In genomic region chr2:25639696-25640095, GRCh38 we compare ENCODE assay signal across 19 cellular contexts. TPM values are rescaled to one million over a fixed set of nuclear protein-coding genes. Genes with fewer than 3 reads are reported as not detected.
DNase-seq lines count a peak whose midpoint lies in the region; ATAC-seq and TF ChIP-seq lines count a peak whose summit lies in the region.
"Had no signal": no experiment of that assay in that cellular context is flagged by ENCODE, and none has a peak within 500 bp of the region (broad histone marks: within the 10 kb centered on the region; RNA-seq: fewer than 3 reads in every experiment).

No MANE protein-coding gene starts in this region.

- no peak overlapping the region for H3K4me3 Mint-ChIP-seq in T-helper 17 cell
- no peak overlapping the region for H3K4me3 Mint-ChIP-seq in glutamatergic neuron (ENCODE audit: unreplicated experiment)
- H3K4me3 Mint-ChIP-seq in T-cell = no peak overlapping the region
- H3K4me3 Mint-ChIP-seq: CD14-positive monocyte; CD4-positive, alpha-beta memory T cell; H9; IgD-negative memory B cell had no signal

- no peak overlapping the region for H4K12ac ChIP-seq in trophoblast cell (ENCODE audit: low read depth, low read length)

- H2BK120ac ChIP-seq in trophoblast cell (ENCODE audit: insufficient read depth, low read length, poor library complexity) = no peak overlapping the region

- no peak overlapping the region for H3K23ac ChIP-seq in trophoblast cell (ENCODE audit: low read length)

- no peak for ATAC-seq in T-helper 17 cell
- no peak for ATAC-seq in T-cell (replicated peaks in 1 of 4)
- no peak for ATAC-seq in GM21390 (IDR thresholded peaks at IDR 0.05; ENCODE audit: unreplicated experiment)
- no peak for ATAC-seq in GM21423 (IDR thresholded peaks at IDR 0.05; ENCODE audit: unreplicated experiment)
- ATAC-seq: A549, HepG2 had no signal

- peaks cover 8% of the 10 kb centered on the region for H3K36me3 Mint-ChIP-seq in T-helper 17 cell (ENCODE audit: low read depth)
- H3K36me3 Mint-ChIP-seq in glutamatergic neuron (ENCODE audit: unreplicated experiment) = peaks cover 9% of the 10 kb centered on the region
- peaks cover 48% of the 10 kb centered on the region for H3K36me3 Mint-ChIP-seq in T-cell

- no peaks in the 10 kb centered on the region for H3K79me2 ChIP-seq in trophoblast cell (ENCODE audit: control insufficient read depth, insufficient read depth, low read length, poor library complexity)

- peaks cover 4% of the 10 kb centered on the region; the same call in 1 of the 2 replicates for H3K9me3 ChIP-seq in BE2C
- H3K9me3 ChIP-seq in T-helper 17 cell (ENCODE audit: control insufficient read depth, low read length, poor library complexity, severe bottlenecking) = no peaks in the 10 kb centered on the region
- no peaks in the 10 kb centered on the region for H3K9me3 ChIP-seq in trophoblast cell (ENCODE audit: insufficient read depth, low read depth, low read length)
- H3K9me3 ChIP-seq: A549 had no signal

- DNase-seq in BE2C (peak; percentile 37), T-helper 17 cell (no peak), glutamatergic neuron (no peak), trophoblast cell (peak; percentile 77 to 78), T-cell (no peak)
- DNase-seq: AML-193; CD4-positive, alpha-beta memory T cell; DMS153; DMS79; GDM1; H9 had no signal

- no peak overlapping the region for H3K4me2 ChIP-seq in trophoblast cell (ENCODE audit: low read length)
- H3K4me2 ChIP-seq: A549, BLaER1 had no signal

- H2AFZ ChIP-seq in trophoblast cell (ENCODE audit: insufficient read depth, low read length, poor library complexity) = no peak overlapping the region

- H3K4me3 ChIP-seq in BE2C (ENCODE audit: low read depth, low read length) = 0 out of 2 replicates have a peak overlapping the region, but pooled peaks have one; percentile 5
- H3K4me3 ChIP-seq in trophoblast cell (ENCODE audit: low read depth, low read length) = no peak overlapping the region
- H3K4me3 ChIP-seq: A549, BLaER1 had no signal

- H3K27me3 ChIP-seq in BE2C (no peaks in the 10 kb centered on the region), trophoblast cell (ENCODE audit: insufficient read depth, low read length) (no peaks in the 10 kb centered on the region)
- H3K27me3 ChIP-seq: BLaER1 had no signal

- H3K27ac ChIP-seq in trophoblast cell (ENCODE audit: low read depth, low read length) = no peak overlapping the region
- H3K27ac ChIP-seq: 22Rv1, A549, BLaER1 had no signal

- H3K27ac Mint-ChIP-seq in T-helper 17 cell (peak overlapping the region; percentile 60), glutamatergic neuron (ENCODE audit: unreplicated experiment) (peak overlapping the region; percentile 4), T-cell (no peak overlapping the region)
- H3K27ac Mint-ChIP-seq: CD4-positive, alpha-beta memory T cell; IgD-negative memory B cell had no signal

- no peaks in the 10 kb centered on the region for H3K27me3 Mint-ChIP-seq in T-helper 17 cell
- peaks cover 2% of the 10 kb centered on the region for H3K27me3 Mint-ChIP-seq in glutamatergic neuron (ENCODE audit: unreplicated experiment)
- H3K27me3 Mint-ChIP-seq in T-cell = no peaks in the 10 kb centered on the region
- H3K27me3 Mint-ChIP-seq: CD4-positive, alpha-beta memory T cell; IgD-negative memory B cell had no signal

- no CpG with 5 or more reads among the region's 17 CpGs for WGBS in trophoblast cell (ENCODE audit: extremely low coverage, insufficient coverage, insufficient read length)

- no peak overlapping the region for H3K14ac ChIP-seq in trophoblast cell (ENCODE audit: low read length)

- peaks cover 9% of the 10 kb centered on the region for H3K4me1 Mint-ChIP-seq in T-helper 17 cell
- H3K4me1 Mint-ChIP-seq in glutamatergic neuron (ENCODE audit: low read depth, unreplicated experiment) = peaks cover 4% of the 10 kb centered on the region
- H3K4me1 Mint-ChIP-seq in T-cell = peaks cover 0 to 5% (median 0%) of the 10 kb centered on the region in 3 donors
- H3K4me1 Mint-ChIP-seq: CD14-positive monocyte had no signal

- no peak overlapping the region for H3K18ac ChIP-seq in trophoblast cell (ENCODE audit: low read length)

- H3K9me3 Mint-ChIP-seq in glutamatergic neuron (ENCODE audit: unreplicated experiment) (no peaks in the 10 kb centered on the region), T-cell (no peaks in the 10 kb centered on the region)

- no peak overlapping the region for H3K4ac ChIP-seq in trophoblast cell (ENCODE audit: low read depth, low read length)

- TF ChIP-seq CTCF in BE2C (IDR thresholded peaks at IDR 0.05; ENCODE audit: low read depth, low read length) (no peak), glutamatergic neuron (IDR thresholded peaks at IDR 0.05; ENCODE audit: partially characterized antibody, unreplicated experiment) (no peak)

- peaks cover 3% of the 10 kb centered on the region for H3K79me1 ChIP-seq in trophoblast cell (ENCODE audit: low read length)

- CTCF ChIA-PET in T-cell (lab: Charles Lee) = no interaction called here

- no peak overlapping the region for H2AK5ac ChIP-seq in trophoblast cell (ENCODE audit: low read length)

- no peak overlapping the region for H2BK5ac ChIP-seq in trophoblast cell (ENCODE audit: low read depth, low read length, poor library complexity)

- POLR2A ChIA-PET in T-cell (lab: Charles Lee) = no interaction called here

- no peak overlapping the region for H3K9ac ChIP-seq in trophoblast cell (ENCODE audit: low read length)
- H3K9ac ChIP-seq: BLaER1 had no signal

- H3K36me3 ChIP-seq in BE2C (no peaks in the 10 kb centered on the region), trophoblast cell (ENCODE audit: control insufficient read depth in 1 of 2, insufficient read depth in 2 of 2, low read length in 2 of 2) (no peaks in the 10 kb centered on the region)

- no peak overlapping the region for H4K8ac ChIP-seq in trophoblast cell (ENCODE audit: low read depth, low read length)

- no peak overlapping the region for H2BK12ac ChIP-seq in trophoblast cell (ENCODE audit: low read length)

- no peak overlapping the region for H4K91ac ChIP-seq in trophoblast cell (ENCODE audit: low read depth, low read length)

- no peaks in the 10 kb centered on the region for H3K4me1 ChIP-seq in BE2C
- H3K4me1 ChIP-seq in trophoblast cell (ENCODE audit: control insufficient read depth in 1 of 2, insufficient read depth in 2 of 2, low read length in 2 of 2) = peaks cover 7 to 8% of the 10 kb centered on the region in 2 experiments
- H3K4me1 ChIP-seq: A549, BLaER1 had no signal

RNA-seq across cellular contexts. Expression of gene DTNB, which starts 33.7 kb away (rescaled TPM):
- polyA plus RNA-seq in BE2C (2012; ENCODE audit: insufficient read depth, insufficient read length, low read depth) = 26.7 TPM
- 10 to 100 TPM; 32.3 to 36.3 TPM for total RNA-seq in T-helper 17 cell
- total RNA-seq in glutamatergic neuron (ENCODE audit: unreplicated experiment) = 41.7 TPM
- polyA plus RNA-seq in trophoblast cell (2013) = 6.2 and 6.6 TPM in 2 replicates
- 10 to 100 TPM; 33.4 to 45.7 (median 39.6) TPM for total RNA-seq in T-cell

Comparison
In these comparisons a context has a peak if more than half of its experiments do, and no peak if none do; other contexts are left out.
1. DNase-seq: peak in BE2C (single experiment) and trophoblast cell (2 of 2); none in T-helper 17 cell (0 of 3), glutamatergic neuron (single experiment) and T-cell (0 of 34).
2. H3K27ac Mint-ChIP-seq: peak in T-helper 17 cell (single experiment) and glutamatergic neuron (single experiment); none in T-cell (0 of 2).